In the genomic region with DNA sequence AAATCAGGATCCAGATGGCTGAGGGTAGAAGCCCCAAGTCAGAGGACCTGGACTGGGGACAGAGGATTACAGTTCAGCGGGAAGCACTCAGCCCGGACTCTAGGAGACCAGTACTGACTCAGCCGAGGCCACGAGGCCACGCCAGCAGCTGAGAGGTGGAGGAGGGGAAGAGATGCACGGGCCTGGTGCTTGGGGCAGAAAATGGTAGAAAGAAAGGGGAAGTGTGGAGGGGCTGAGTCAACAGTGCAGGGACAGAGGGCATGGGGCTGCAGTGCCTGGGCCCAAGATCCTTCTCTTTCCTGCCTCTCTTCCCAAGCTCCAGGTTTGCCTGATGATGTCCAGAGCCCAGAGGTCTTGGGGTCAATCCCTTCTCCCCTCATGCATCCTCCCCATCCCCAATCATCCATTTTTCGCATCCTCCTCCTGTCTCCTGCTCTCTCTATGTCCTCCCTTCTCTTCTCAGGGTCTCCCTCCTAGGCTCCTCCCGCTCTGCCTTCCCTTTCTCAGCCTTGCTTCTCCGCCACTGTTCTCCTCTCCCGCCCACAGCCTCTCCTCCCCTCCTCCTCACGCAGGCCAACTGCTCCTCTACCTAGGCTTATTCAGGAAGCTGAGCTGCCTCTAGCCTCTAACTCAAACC, we compare ENCODE assay signal across 8 cellular contexts. TPM values are rescaled to one million over a fixed set of nuclear protein-coding genes. Genes with fewer than 3 reads are reported as not detected.
DNase-seq lines count a peak whose midpoint lies in the region; ATAC-seq lines count a peak whose summit lies in the region.

No MANE protein-coding gene starts in this region.

- no peaks in the 10 kb centered on the region for H3K27me3 Mint-ChIP-seq in activated CD4-positive, alpha-beta T cell treated with anti-CD3 and anti-CD28 coated beads for 36 hours
- H3K27me3 Mint-ChIP-seq in activated CD4-positive, alpha-beta memory T cell treated with anti-CD3 and anti-CD28 coated beads, Interleukin-2, amount 10 ng/mL, durations not matched to agents 7 days and 5 days, result no peaks in the 10 kb centered on the region

- peak overlapping the region; percentile 44 for H3K4me3 Mint-ChIP-seq in activated CD4-positive, alpha-beta T cell treated with anti-CD3 and anti-CD28 coated beads for 36 hours
- H3K4me3 Mint-ChIP-seq in activated CD4-positive, alpha-beta memory T cell treated with anti-CD3 and anti-CD28 coated beads, Interleukin-2, amount 10 ng/mL, durations not matched to agents 7 days and 5 days, result peak overlapping the region; percentile 40

- peaks cover 50% of the 10 kb centered on the region for H3K36me3 Mint-ChIP-seq in activated CD4-positive, alpha-beta T cell treated with anti-CD3 and anti-CD28 coated beads for 36 hours (ENCODE audit: low read depth)
- H3K36me3 Mint-ChIP-seq in activated CD4-positive, alpha-beta memory T cell treated with anti-CD3 and anti-CD28 coated beads, Interleukin-2, amount 10 ng/mL, durations not matched to agents 7 days and 5 days (ENCODE audit: low read depth), result peaks cover 81% of the 10 kb centered on the region

- DNase-seq in activated CD4-positive, alpha-beta T cell treated with anti-CD3 and anti-CD28 coated beads for 36 hours, result peak; percentile 69
- DNase-seq in activated CD4-positive, alpha-beta T cell treated with anti-CD3 and anti-CD28 coated beads, Interleukin-2, amount 50 U/mL, for 4 hours, result no peak
- DNase-seq in KG1 (lab: John Stamatoyannopoulos, UW), result peak; percentile 68
- DNase-seq in activated CD4-positive, alpha-beta memory T cell treated with anti-CD3 and anti-CD28 coated beads, Interleukin-2, amount 10 ng/mL, durations not matched to agents 7 days and 5 days, result peak; percentile 45
- peak; percentile 59 for DNase-seq in fibroblast of the conjunctiva (ENCODE audit: low read depth)
- DNase-seq in nucleus accumbens (lab: John Stamatoyannopoulos, UW), result peak in 54 of 56 donors; percentile 31 to 85 (median 66)
- DNase-seq in effector CD8-positive, alpha-beta T cell (lab: John Stamatoyannopoulos, UW), result no peak
- no peak for DNase-seq in DMS153 (lab: John Stamatoyannopoulos, UW)

- ATAC-seq in activated CD4-positive, alpha-beta T cell treated with anti-CD3 and anti-CD28 coated beads for 36 hours, result peak; percentile 82

- CTCF ChIA-PET in activated CD4-positive, alpha-beta T cell treated with anti-CD3 and anti-CD28 coated beads for 36 hours (lab: Charles Lee), result interaction anchor here (0.6 to 1.7 kb wide), 4 partner anchors 19 to 663 kb away, joined by 3 to 11 read pairs (median 4); no protein-coding TSS in a partner anchor
- CTCF ChIA-PET in activated CD4-positive, alpha-beta memory T cell treated with anti-CD3 and anti-CD28 coated beads, Interleukin-2, amount 10 ng/mL, durations not matched to agents 7 days and 5 days (lab: Charles Lee), result no interaction called here

- H3K27ac Mint-ChIP-seq in activated CD4-positive, alpha-beta T cell treated with anti-CD3 and anti-CD28 coated beads for 36 hours, result peak overlapping the region; percentile 89
- H3K27ac Mint-ChIP-seq in activated CD4-positive, alpha-beta memory T cell treated with anti-CD3 and anti-CD28 coated beads, Interleukin-2, amount 10 ng/mL, durations not matched to agents 7 days and 5 days, result peak overlapping the region; percentile 79

- POLR2A ChIA-PET in activated CD4-positive, alpha-beta T cell treated with anti-CD3 and anti-CD28 coated beads for 36 hours (lab: Charles Lee), result interaction anchor here (0.5 kb wide), 1 partner anchor 36 kb away, joined by 6 read pairs; no protein-coding TSS in a partner anchor
- POLR2A ChIA-PET in activated CD4-positive, alpha-beta memory T cell treated with anti-CD3 and anti-CD28 coated beads, Interleukin-2, amount 10 ng/mL, durations not matched to agents 7 days and 5 days (lab: Charles Lee), result interaction anchor here (1.0 to 2.7 kb wide), 6 partner anchors 8 to 36 kb away, joined by 3 to 9 read pairs (median 4); partner anchors contain the start of genes ARHGEF2 and KHDC4

- H3K4me1 Mint-ChIP-seq in activated CD4-positive, alpha-beta T cell treated with anti-CD3 and anti-CD28 coated beads for 36 hours, result peaks cover 88% of the 10 kb centered on the region
- peaks cover 96% of the 10 kb centered on the region for H3K4me1 Mint-ChIP-seq in activated CD4-positive, alpha-beta memory T cell treated with anti-CD3 and anti-CD28 coated beads, Interleukin-2, amount 10 ng/mL, durations not matched to agents 7 days and 5 days

- intact Hi-C loops in activated CD4-positive, alpha-beta T cell treated with anti-CD3 and anti-CD28 coated beads for 36 hours (cut with DNase I, micrococcal nuclease), result loop anchor here in 1 of 2 experiments (1.0 kb wide), 1 partner anchor 8 kb away; the partner anchor contains the start of gene ARHGEF2

- H3K9me3 Mint-ChIP-seq in activated CD4-positive, alpha-beta T cell treated with anti-CD3 and anti-CD28 coated beads for 36 hours (ENCODE audit: low read depth), result no peaks in the 10 kb centered on the region
- H3K9me3 Mint-ChIP-seq in activated CD4-positive, alpha-beta memory T cell treated with anti-CD3 and anti-CD28 coated beads, Interleukin-2, amount 10 ng/mL, durations not matched to agents 7 days and 5 days, result no peaks in the 10 kb centered on the region

RNA-seq across cellular contexts. Expression of gene ARHGEF2, which starts 7.7 kb away (rescaled TPM):
- 100 to 1,000 TPM; 135 to 216 TPM for total RNA-seq in activated CD4-positive, alpha-beta T cell treated with anti-CD3 and anti-CD28 coated beads for 36 hours
- total RNA-seq in activated CD4-positive, alpha-beta memory T cell treated with anti-CD3 and anti-CD28 coated beads, Interleukin-2, amount 10 ng/mL, durations not matched to agents 7 days and 5 days, result 100 to 1,000 TPM; 159 to 164 TPM

RNA-seq across cellular contexts. Expression of gene RXFP4, which starts 29.2 kb away (rescaled TPM):
- total RNA-seq in activated CD4-positive, alpha-beta T cell treated with anti-CD3 and anti-CD28 coated beads for 36 hours, result not detected
- total RNA-seq in activated CD4-positive, alpha-beta memory T cell treated with anti-CD3 and anti-CD28 coated beads, Interleukin-2, amount 10 ng/mL, durations not matched to agents 7 days and 5 days, result not detected

RNA-seq across cellular contexts. Expression of gene KHDC4, which starts 36.4 kb away (rescaled TPM):
- total RNA-seq in activated CD4-positive, alpha-beta T cell treated with anti-CD3 and anti-CD28 coated beads for 36 hours, result 10 to 100 TPM; 68.7 to 97.5 TPM
- total RNA-seq in activated CD4-positive, alpha-beta memory T cell treated with anti-CD3 and anti-CD28 coated beads, Interleukin-2, amount 10 ng/mL, durations not matched to agents 7 days and 5 days, result 10 to 100 TPM; 63.8 to 71.4 TPM

RNA-seq across cellular contexts. Expression of gene SSR2, which starts 50.1 kb away (rescaled TPM):
- 100 to 1,000 TPM; 143 to 197 TPM for total RNA-seq in activated CD4-positive, alpha-beta T cell treated with anti-CD3 and anti-CD28 coated beads for 36 hours
- 100 to 1,000 TPM; 262 to 268 TPM for total RNA-seq in activated CD4-positive, alpha-beta memory T cell treated with anti-CD3 and anti-CD28 coated beads, Interleukin-2, amount 10 ng/mL, durations not matched to agents 7 days and 5 days

RNA-seq across cellular contexts. Expression of gene RIT1, which starts 59.5 kb away (rescaled TPM):
- total RNA-seq in activated CD4-positive, alpha-beta T cell treated with anti-CD3 and anti-CD28 coated beads for 36 hours, result 10 to 100 TPM; 20.3 to 23.0 TPM
- 10 to 100 TPM; 25.0 to 30.9 TPM for total RNA-seq in activated CD4-positive, alpha-beta memory T cell treated with anti-CD3 and anti-CD28 coated beads, Interleukin-2, amount 10 ng/mL, durations not matched to agents 7 days and 5 days

Comparison
In these comparisons a context has a peak if more than half of its experiments do, and no peak if none do; other contexts are left out.
1. DNase-seq: peak in activated CD4-positive, alpha-beta T cell treated with anti-CD3 and anti-CD28 coated beads for 36 hours (single experiment), KG1 (single experiment), activated CD4-positive, alpha-beta memory T cell treated with anti-CD3 and anti-CD28 coated beads, Interleukin-2, amount 10 ng/mL, durations not matched to agents 7 days and 5 days (single experiment), fibroblast of the conjunctiva (single experiment) and nucleus accumbens (54 of 56); none in activated CD4-positive, alpha-beta T cell treated with anti-CD3 and anti-CD28 coated beads, Interleukin-2, amount 50 U/mL, for 4 hours (0 of 2), effector CD8-positive, alpha-beta T cell (single experiment) and DMS153 (single experiment).